1 cellular context compared by ENCODE assay signal in the genomic region with DNA sequence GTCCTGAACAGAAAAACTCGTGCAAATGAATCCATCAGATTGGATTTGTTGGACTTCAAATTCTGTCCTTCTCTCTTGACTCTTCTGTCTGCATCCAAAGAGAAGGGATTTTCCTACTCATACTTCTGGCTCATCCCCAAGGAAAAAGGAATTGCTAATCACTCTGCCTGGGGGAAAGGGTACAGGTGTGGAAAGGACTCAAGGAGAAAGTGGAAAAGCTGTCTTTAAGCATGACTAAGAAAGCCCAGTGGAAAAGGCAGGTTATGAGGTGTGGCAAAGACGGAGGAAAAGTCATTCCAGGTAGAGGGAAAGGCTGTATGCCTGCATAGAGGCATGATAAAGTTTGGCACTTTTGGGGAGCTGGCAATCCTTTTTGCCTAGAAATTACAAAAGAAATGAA.
TF ChIP-seq lines count a peak whose summit lies in the region.

No MANE protein-coding gene starts in this region.

TF ChIP-seq in WTC11, 78 proteins besides CTCF, POLR2A, EP300 and RAD21 (continued from another document):
- TF ChIP-seq, protein P1, sequence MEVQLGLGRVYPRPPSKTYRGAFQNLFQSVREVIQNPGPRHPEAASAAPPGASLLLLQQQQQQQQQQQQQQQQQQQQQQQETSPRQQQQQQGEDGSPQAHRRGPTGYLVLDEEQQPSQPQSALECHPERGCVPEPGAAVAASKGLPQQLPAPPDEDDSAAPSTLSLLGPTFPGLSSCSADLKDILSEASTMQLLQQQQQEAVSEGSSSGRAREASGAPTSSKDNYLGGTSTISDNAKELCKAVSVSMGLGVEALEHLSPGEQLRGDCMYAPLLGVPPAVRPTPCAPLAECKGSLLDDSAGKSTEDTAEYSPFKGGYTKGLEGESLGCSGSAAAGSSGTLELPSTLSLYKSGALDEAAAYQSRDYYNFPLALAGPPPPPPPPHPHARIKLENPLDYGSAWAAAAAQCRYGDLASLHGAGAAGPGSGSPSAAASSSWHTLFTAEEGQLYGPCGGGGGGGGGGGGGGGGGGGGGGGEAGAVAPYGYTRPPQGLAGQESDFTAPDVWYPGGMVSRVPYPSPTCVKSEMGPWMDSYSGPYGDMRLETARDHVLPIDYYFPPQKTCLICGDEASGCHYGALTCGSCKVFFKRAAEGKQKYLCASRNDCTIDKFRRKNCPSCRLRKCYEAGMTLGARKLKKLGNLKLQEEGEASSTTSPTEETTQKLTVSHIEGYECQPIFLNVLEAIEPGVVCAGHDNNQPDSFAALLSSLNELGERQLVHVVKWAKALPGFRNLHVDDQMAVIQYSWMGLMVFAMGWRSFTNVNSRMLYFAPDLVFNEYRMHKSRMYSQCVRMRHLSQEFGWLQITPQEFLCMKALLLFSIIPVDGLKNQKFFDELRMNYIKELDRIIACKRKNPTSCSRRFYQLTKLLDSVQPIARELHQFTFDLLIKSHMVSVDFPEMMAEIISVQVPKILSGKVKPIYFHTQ (CRISPR knock-in tag; IDR thresholded peaks at IDR 0.05): no peak
- no peak for TF ChIP-seq E2F4 (CRISPR knock-in tag; IDR thresholded peaks at IDR 0.05; ENCODE audit: borderline replicate concordance, low read depth)
- TF ChIP-seq RORB (CRISPR knock-in tag; IDR thresholded peaks at IDR 0.05): no peak
- no peak for TF ChIP-seq SP1 (CRISPR knock-in tag; conservative IDR thresholded peaks at IDR 0.05)
- no peak for TF ChIP-seq NR3C1 (CRISPR knock-in tag; conservative IDR thresholded peaks at IDR 0.05; ENCODE audit: low read depth)
- TF ChIP-seq ZNF219 (CRISPR knock-in tag; IDR thresholded peaks at IDR 0.05; ENCODE audit: borderline replicate concordance): no peak
- TF ChIP-seq, protein P2, sequence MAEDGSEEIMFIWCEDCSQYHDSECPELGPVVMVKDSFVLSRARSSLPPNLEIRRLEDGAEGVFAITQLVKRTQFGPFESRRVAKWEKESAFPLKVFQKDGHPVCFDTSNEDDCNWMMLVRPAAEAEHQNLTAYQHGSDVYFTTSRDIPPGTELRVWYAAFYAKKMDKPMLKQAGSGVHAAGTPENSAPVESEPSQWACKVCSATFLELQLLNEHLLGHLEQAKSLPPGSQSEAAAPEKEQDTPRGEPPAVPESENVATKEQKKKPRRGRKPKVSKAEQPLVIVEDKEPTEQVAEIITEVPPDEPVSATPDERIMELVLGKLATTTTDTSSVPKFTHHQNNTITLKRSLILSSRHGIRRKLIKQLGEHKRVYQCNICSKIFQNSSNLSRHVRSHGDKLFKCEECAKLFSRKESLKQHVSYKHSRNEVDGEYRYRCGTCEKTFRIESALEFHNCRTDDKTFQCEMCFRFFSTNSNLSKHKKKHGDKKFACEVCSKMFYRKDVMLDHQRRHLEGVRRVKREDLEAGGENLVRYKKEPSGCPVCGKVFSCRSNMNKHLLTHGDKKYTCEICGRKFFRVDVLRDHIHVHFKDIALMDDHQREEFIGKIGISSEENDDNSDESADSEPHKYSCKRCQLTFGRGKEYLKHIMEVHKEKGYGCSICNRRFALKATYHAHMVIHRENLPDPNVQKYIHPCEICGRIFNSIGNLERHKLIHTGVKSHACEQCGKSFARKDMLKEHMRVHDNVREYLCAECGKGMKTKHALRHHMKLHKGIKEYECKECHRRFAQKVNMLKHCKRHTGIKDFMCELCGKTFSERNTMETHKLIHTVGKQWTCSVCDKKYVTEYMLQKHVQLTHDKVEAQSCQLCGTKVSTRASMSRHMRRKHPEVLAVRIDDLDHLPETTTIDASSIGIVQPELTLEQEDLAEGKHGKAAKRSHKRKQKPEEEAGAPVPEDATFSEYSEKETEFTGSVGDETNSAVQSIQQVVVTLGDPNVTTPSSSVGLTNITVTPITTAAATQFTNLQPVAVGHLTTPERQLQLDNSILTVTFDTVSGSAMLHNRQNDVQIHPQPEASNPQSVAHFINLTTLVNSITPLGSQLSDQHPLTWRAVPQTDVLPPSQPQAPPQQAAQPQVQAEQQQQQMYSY (CRISPR knock-in tag; IDR thresholded peaks at IDR 0.05): no peak
- TF ChIP-seq GRHL2 (CRISPR knock-in tag; IDR thresholded peaks at IDR 0.05; ENCODE audit: insufficient replicate concordance, severe bottlenecking): no peak
TF ChIP-seq in WTC11: peak in this region for 0.
